ENCODE assay signal across 8 cellular contexts in the genomic region with DNA sequence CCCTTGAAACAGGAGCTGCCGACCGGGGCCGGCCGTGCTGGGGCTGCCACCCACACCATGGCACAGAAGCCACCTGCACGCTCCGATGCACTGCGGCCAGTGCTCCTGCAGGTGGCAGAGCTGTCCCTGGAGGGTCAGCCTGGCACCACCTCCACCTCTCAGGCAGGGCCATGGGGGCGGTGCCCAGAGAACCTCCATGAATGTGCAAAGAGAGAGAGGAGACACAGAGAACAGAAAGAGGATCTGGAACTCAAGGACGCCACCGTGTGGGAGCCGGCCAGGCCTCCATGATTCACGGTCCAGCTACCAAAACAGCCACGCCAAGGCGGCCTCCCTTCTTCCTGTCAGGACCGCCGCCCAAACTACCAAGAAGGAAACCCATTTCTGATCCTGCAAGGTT.
A peak's percentile ranks its signal among the peaks of the same experiment; 100 is the strongest.
DNase-seq lines count a peak whose midpoint lies in the region; ATAC-seq and TF ChIP-seq lines count a peak whose summit lies in the region.
"Not testable (repeated sequence)": the region's sequence is repeated elsewhere in the genome, so short reads cannot be mapped to it uniquely, and the experiment has no call there.

No MANE protein-coding gene starts in this region.

- DNase-seq in activated effector memory CD4-positive, alpha-beta T cell treated with Interleukin-2 at 50 U/mL for 16 hours = peak; percentile 71
- DNase-seq in epithelial cell of proximal tubule (ENCODE audit: low read depth) = not testable (repeated sequence)
- DNase-seq in mucosa of gallbladder (ENCODE audit: low spot score) = peak; percentile 82
- DNase-seq in stimulated activated CD4-positive, alpha-beta T cell treated with anti-CD3 and anti-CD28 coated beads, Interleukin-4, amount 100 ng/mL, for 24 hours = peak; percentile 78
- peak; percentile 77 to 84 for DNase-seq in uterus

- not testable (repeated sequence) for H3K27ac ChIP-seq in uterus

- ATAC-seq in GM18508 (IDR thresholded peaks at IDR 0.05; ENCODE audit: insufficient read depth, unreplicated experiment) (peak; percentile 50), HG03025 (IDR thresholded peaks at IDR 0.05; ENCODE audit: low FRiP score, unreplicated experiment) (peak; percentile 50)
- peak; percentile 47 to 58 for ATAC-seq in activated CD4-positive, CD25-positive, alpha-beta regulatory T cell treated with anti-CD3 and anti-CD28 coated beads, Interleukin-2, amount 50 U/mL, for 24 hours

- H3K4me3 ChIP-seq in epithelial cell of proximal tubule (ENCODE audit: low read depth, low read length); uterus: not testable (repeated sequence)

- not testable (repeated sequence) for H3K36me3 ChIP-seq in uterus

- H3K4me1 ChIP-seq in uterus = not testable (repeated sequence)

- not testable (repeated sequence) for H3K27me3 ChIP-seq in uterus

- intact Hi-C loops in uterus (cut with DNase I; ENCODE audit: low total_unique reads) = not testable (repeated sequence)

- TF ChIP-seq CTCF in epithelial cell of proximal tubule (conservative IDR thresholded peaks at IDR 0.05; ENCODE audit: low read depth, low read length) = peak; percentile 31
- TF ChIP-seq CTCF in uterus (IDR thresholded peaks at IDR 0.05) = peak in 2 of 4 experiments; percentile 28 to 35

- H3K9me3 ChIP-seq in uterus = not testable (repeated sequence)

- TF ChIP-seq POLR2A in uterus (IDR thresholded peaks at IDR 0.05) = not testable (repeated sequence)
